ENCODE assay signal across 27 cellular contexts in the genomic region with DNA sequence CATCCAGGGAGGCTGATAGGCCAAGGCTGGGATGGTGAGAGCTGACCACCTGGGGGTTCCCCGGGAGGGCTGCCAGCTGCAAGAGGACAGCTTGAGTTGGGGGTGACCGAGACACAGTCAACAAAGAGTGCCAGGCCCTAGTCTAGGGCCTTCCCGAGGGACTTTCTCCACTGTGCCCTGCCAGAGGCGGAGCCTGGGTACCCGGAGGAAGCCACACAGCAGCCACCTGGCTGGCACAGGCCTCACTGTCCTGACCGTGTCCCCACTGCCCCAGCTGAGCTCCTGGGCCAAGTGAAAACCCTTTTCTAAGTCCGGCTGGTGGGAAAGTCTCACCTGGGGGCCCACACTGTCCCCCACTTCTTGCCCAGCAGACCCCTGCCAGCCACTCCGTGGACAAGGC.
DNase-seq lines count a peak whose midpoint lies in the region; ATAC-seq, FAIRE-seq and TF ChIP-seq lines count a peak whose summit lies in the region.
"Had no signal": no experiment of that assay in that cellular context is flagged by ENCODE, and none has a peak within 500 bp of the region (broad histone marks: within the 10 kb centered on the region; RNA-seq: fewer than 3 reads in every experiment).

No MANE protein-coding gene starts in this region.

- H3K9ac ChIP-seq in GM12878 (ENCODE audit: control insufficient read depth, insufficient read depth, low read length): no peak overlapping the region
- H3K9ac ChIP-seq in neural progenitor cell: no peak overlapping the region

- ATAC-seq in GM12878: peak; percentile 45
- no peak for ATAC-seq in GM18870 (IDR thresholded peaks at IDR 0.05; ENCODE audit: unreplicated experiment)
- ATAC-seq in GM18867 (IDR thresholded peaks at IDR 0.05; ENCODE audit: unreplicated experiment): no peak
- ATAC-seq: activated CD4-positive, CD25-positive, alpha-beta regulatory T cell treated with anti-CD3 and anti-CD28 coated beads, Interleukin-2, amount 50 U/mL, for 24 hours; body of pancreas; esophagus mucosa; T-helper 17 cell had no signal

- no peaks in the 10 kb centered on the region for H4K20me1 ChIP-seq in GM12878 (ENCODE audit: control insufficient read depth, insufficient read depth)
- no peaks in the 10 kb centered on the region for H4K20me1 ChIP-seq in neural progenitor cell (ENCODE audit: low read depth)

- intact Hi-C loops in Caco-2 (cut with micrococcal nuclease; ENCODE audit: unreplicated experiment) (no loop called here), GM12878 (cut with micrococcal nuclease; ENCODE audit: unreplicated experiment) (no loop called here)

- H3K4me1 Mint-ChIP-seq in Caco-2 (ENCODE audit: low read depth, unreplicated experiment) (peaks cover 32% of the 10 kb centered on the region), neural progenitor cell (peaks cover 56% of the 10 kb centered on the region)
- peaks cover 1% of the 10 kb centered on the region for H3K4me1 Mint-ChIP-seq in activated naive CD8-positive, alpha-beta T cell treated with anti-CD3 and anti-CD28 coated beads for 36 hours

- TF ChIP-seq EP300 in GM12878 (IDR thresholded peaks at IDR 0.05; ENCODE audit: borderline replicate concordance in 1 of 2, control insufficient read depth in 1 of 2, low read depth in 2 of 2, low read length in 2 of 2): no peak

- H3K79me2 ChIP-seq in GM12878 (ENCODE audit: control insufficient read depth, insufficient read depth, low read length) (no peaks in the 10 kb centered on the region), neural progenitor cell (ENCODE audit: low read depth) (no peaks in the 10 kb centered on the region)

- H3K36me3 ChIP-seq in Caco-2 (ENCODE audit: control insufficient read depth, insufficient read depth, low read length): no peaks in the 10 kb centered on the region
- no peaks in the 10 kb centered on the region for H3K36me3 ChIP-seq in GM12878 (ENCODE audit: control insufficient read depth in 2 of 2, insufficient read depth in 2 of 2, low read length in 1 of 2)
- H3K36me3 ChIP-seq in neural progenitor cell: no peaks in the 10 kb centered on the region
- H3K36me3 ChIP-seq: left ventricle myocardium inferior, tibial artery had no signal

- RAD21 ChIA-PET in GM12878 (lab: Charles Lee; ENCODE audit: unreplicated experiment): no interaction called here

- no peak overlapping the region for H2AFZ ChIP-seq in GM12878 (ENCODE audit: control insufficient read depth, low read depth, low read length)
- H2AFZ ChIP-seq in neural progenitor cell (replicated peaks): no peak overlapping the region

- no peak overlapping the region for H3K4me3 ChIP-seq in Caco-2 (ENCODE audit: low read depth, low read length)
- H3K4me3 ChIP-seq in GM12878: no peak overlapping the region
- no peak overlapping the region for H3K4me3 ChIP-seq in neural progenitor cell
- H3K4me3 ChIP-seq: body of pancreas, left ventricle myocardium inferior, tibial artery had no signal

- H3K4me3 Mint-ChIP-seq in Caco-2 (ENCODE audit: unreplicated experiment) (no peak overlapping the region), neural progenitor cell (no peak overlapping the region)
- no peak overlapping the region for H3K4me3 Mint-ChIP-seq in activated naive CD8-positive, alpha-beta T cell treated with anti-CD3 and anti-CD28 coated beads for 36 hours
- H3K4me3 Mint-ChIP-seq: dendritic cell treated with granulocyte-macrophage colony-stimulating factor and Interleukin-4, amounts not matched to agents 40 ng/mL and 50 ng/mL, for 4 days; T-helper 17 cell had no signal

- CTCF ChIA-PET in Caco-2 (lab: Charles Lee) (no interaction called here), GM12878 (lab: Yijun Ruan, JAX) (interaction anchor here (0.7 kb wide), 1 partner anchor 423 kb away, joined by 3 read pairs; no protein-coding TSS in a partner anchor)

- H3K9me3 Mint-ChIP-seq in Caco-2 (ENCODE audit: unreplicated experiment) (no peaks in the 10 kb centered on the region), neural progenitor cell (peaks cover 8% of the 10 kb centered on the region)
- no peaks in the 10 kb centered on the region for H3K9me3 Mint-ChIP-seq in activated naive CD8-positive, alpha-beta T cell treated with anti-CD3 and anti-CD28 coated beads for 36 hours

- BruUV-seq in Caco-2 (replicated peaks; lab: Mats Ljungman, UMichigan) (no TSS peak), GM12878 (replicated peaks; lab: Mats Ljungman, UMichigan) (no TSS peak)

- no peak for FAIRE-seq in GM12878 (lab: Jason Lieb, UNC)
- FAIRE-seq: GM18507, islet of Langerhans had no signal

- H3K36me3 Mint-ChIP-seq in Caco-2 (ENCODE audit: insufficient read depth, unreplicated experiment) (peaks cover 5% of the 10 kb centered on the region), neural progenitor cell (no peaks in the 10 kb centered on the region)
- H3K36me3 Mint-ChIP-seq in activated naive CD8-positive, alpha-beta T cell treated with anti-CD3 and anti-CD28 coated beads for 36 hours: no peaks in the 10 kb centered on the region

- no peak overlapping the region for H3K27ac ChIP-seq in GM12878 (ENCODE audit: control insufficient read depth, insufficient read depth)
- H3K27ac ChIP-seq in neural progenitor cell: no peak overlapping the region
- H3K27ac ChIP-seq: body of pancreas, left ventricle myocardium inferior, tibial artery had no signal

- H3K27me3 ChIP-seq in Caco-2 (replicated peaks; ENCODE audit: control insufficient read depth, insufficient read depth, low read length) (no peaks in the 10 kb centered on the region), GM12878 (replicated peaks in 1 of 2; ENCODE audit: control insufficient read depth in 2 of 2, insufficient read depth in 2 of 2, low read length in 1 of 2) (no peaks in the 10 kb centered on the region; a peak in 1 of 4 replicates), neural progenitor cell (no peaks in the 10 kb centered on the region)
- H3K27me3 ChIP-seq: body of pancreas, tibial artery had no signal

- SMC1A ChIA-PET in GM12878 (lab: Charles Lee; ENCODE audit: uncharacterized antibody, unreplicated experiment): no interaction called here

- H3K27ac Mint-ChIP-seq in Caco-2 (ENCODE audit: unreplicated experiment) (peak overlapping the region; percentile 5), neural progenitor cell (peak overlapping the region; percentile 54)
- H3K27ac Mint-ChIP-seq in activated naive CD8-positive, alpha-beta T cell treated with anti-CD3 and anti-CD28 coated beads for 36 hours: no peak overlapping the region
- H3K27ac Mint-ChIP-seq: dendritic cell treated with granulocyte-macrophage colony-stimulating factor and Interleukin-4, amounts not matched to agents 40 ng/mL and 50 ng/mL, for 4 days; progenitor cell of endocrine pancreas; T-helper 17 cell had no signal

- POLR2A ChIA-PET in Caco-2 (lab: Charles Lee) (no interaction called here), GM12878 (lab: Charles Lee) (no interaction called here)

- no peaks in the 10 kb centered on the region for H3K27me3 Mint-ChIP-seq in Caco-2 (ENCODE audit: insufficient read depth, unreplicated experiment)
- H3K27me3 Mint-ChIP-seq in neural progenitor cell (ENCODE audit: insufficient read depth, low read depth): peaks cover 20% of the 10 kb centered on the region
- no peaks in the 10 kb centered on the region for H3K27me3 Mint-ChIP-seq in activated naive CD8-positive, alpha-beta T cell treated with anti-CD3 and anti-CD28 coated beads for 36 hours
- H3K27me3 Mint-ChIP-seq: T-helper 17 cell had no signal

- no peaks in the 10 kb centered on the region for H3F3A ChIP-seq in neural progenitor cell (ENCODE audit: low read depth)

- H3K9me3 ChIP-seq in Caco-2 (peaks cover 11% of the 10 kb centered on the region; the same call in 1 of the 2 replicates), GM12878 (replicated peaks; ENCODE audit: control insufficient read depth, insufficient read depth, low read length) (peaks cover 3% of the 10 kb centered on the region; the same call in 1 of the 3 replicates), neural progenitor cell (ENCODE audit: low read depth) (peaks cover 7% of the 10 kb centered on the region)
- H3K9me3 ChIP-seq: body of pancreas had no signal

- DNase-seq in Caco-2 (no peak), NCI-H1092 (lab: John Stamatoyannopoulos, UW) (peak; percentile 28), GM12878 (ENCODE audit: low read depth, low spot score) (no peak), neural progenitor cell (ENCODE audit: low spot score) (no peak)
- DNase-seq in activated naive CD8-positive, alpha-beta T cell treated with anti-CD3 and anti-CD28 coated beads for 36 hours: no peak
- DNase-seq: activated CD4-positive, alpha-beta T cell treated with anti-CD3 and anti-CD28 coated beads, Interleukin-2, amount 50 U/mL, for 48 hours; activated CD8-positive, alpha-beta memory T cell treated with anti-CD3 and anti-CD28 coated beads, Interleukin-2, amount 50 U/mL, for 4 hours; activated naive CD4-positive, alpha-beta T cell; H9; head of caudate nucleus; left ventricle myocardium inferior; mesendoderm; NCI-H1436 treated with DMSO at 0.1 percent for 48 hours; nucleus accumbens; OCI-M1; stimulated activated CD4-positive, alpha-beta T cell treated with anti-CD3 and anti-CD28 coated beads, Interleukin-4, amount 100 ng/mL, for 24 hours; T-helper 17 cell; tibial artery had no signal

- H3K4me2 ChIP-seq in GM12878 (ENCODE audit: control insufficient read depth, insufficient read depth): no peak overlapping the region
- no peak overlapping the region for H3K4me2 ChIP-seq in neural progenitor cell

- no peak for TF ChIP-seq POLR2A in GM12878 (IDR thresholded peaks at IDR 0.05; ENCODE audit: low read depth, low read length)

- WGBS in GM12878 (ENCODE audit: insufficient coverage, insufficient replicate concordance, low lambda C conversion rate, missing lambda C conversion rate): 23% methylated on average over 8 of the region's 8 CpGs

- in situ Hi-C loops in GM12878 (cut with MboI): no loop called here

- H3K4me1 ChIP-seq in Caco-2 (peaks cover 28% of the 10 kb centered on the region), GM12878 (ENCODE audit: control insufficient read depth, insufficient read depth, low read length) (no peaks in the 10 kb centered on the region), neural progenitor cell (peaks cover 14% of the 10 kb centered on the region)

- TF ChIP-seq RAD21 in GM12878 (IDR thresholded peaks at IDR 0.05; ENCODE audit: insufficient read depth, low read depth, low read length): no peak

- TF ChIP-seq CTCF in Caco-2 (IDR thresholded peaks at IDR 0.05; ENCODE audit: insufficient read depth in 1 of 2, low read depth in 1 of 2, low read length in 1 of 2, severe bottlenecking in 1 of 2, unreplicated experiment in 1 of 2) (no peak), GM12878 (IDR thresholded peaks at IDR 0.05 in 2 of 3, conservative IDR thresholded peaks at IDR 0.05 in 1 of 3; ENCODE audit: control insufficient read depth in 2 of 3, extremely low read depth in 1 of 3, insufficient read depth in 1 of 3, low read depth in 3 of 3, low read length in 3 of 3) (no peak), neural progenitor cell (IDR thresholded peaks at IDR 0.05) (no peak)

TF ChIP-seq in GM12878, 131 proteins besides CTCF, POLR2A, EP300 and RAD21 (continues in another document):
- no peak for TF ChIP-seq SRF (IDR thresholded peaks at IDR 0.05; ENCODE audit: low read depth in 2 of 2, low read length in 2 of 2)
- no peak for TF ChIP-seq SMARCA5 (IDR thresholded peaks at IDR 0.05)
- no peak for TF ChIP-seq TAF1 (IDR thresholded peaks at IDR 0.05; ENCODE audit: borderline replicate concordance, low read depth, low read length)
